ENCODE assay signal across 22 cellular contexts in the genomic region with DNA sequence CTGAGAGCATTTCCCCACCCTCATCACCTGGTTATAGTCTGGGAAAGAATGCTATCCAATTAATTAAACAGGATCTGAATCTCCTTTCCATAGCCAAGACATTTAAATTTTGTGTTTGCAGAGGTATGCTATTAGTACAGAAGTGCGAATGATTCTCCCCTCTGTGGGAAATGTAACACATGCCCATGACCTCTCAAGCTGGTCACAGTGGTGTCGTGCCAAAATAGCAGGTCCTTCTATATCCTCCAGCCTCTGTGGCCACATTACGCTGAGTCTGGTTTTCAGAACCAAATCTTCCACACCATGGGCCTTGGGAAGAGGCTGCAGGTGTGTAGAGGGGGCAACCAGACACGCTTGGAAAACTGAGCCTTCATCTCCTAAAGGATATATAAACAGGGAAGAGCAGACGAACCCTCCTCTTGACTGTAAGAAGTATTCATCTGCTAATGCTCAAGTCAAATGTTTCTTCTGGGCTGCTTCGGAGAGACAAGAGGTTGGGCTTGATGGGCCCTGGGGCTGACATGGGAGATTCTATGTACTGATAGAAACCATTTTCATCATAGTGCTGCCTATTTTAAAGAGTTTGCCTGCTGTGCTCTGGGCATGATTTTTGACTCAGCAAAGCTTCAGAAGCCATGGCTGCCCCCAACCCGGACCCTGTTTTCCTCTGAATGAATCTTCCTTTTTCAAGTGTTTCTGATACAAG.
"Had no signal": no experiment of that assay in that cellular context is flagged by ENCODE, and none has a peak within 500 bp of the region (broad histone marks: within the 10 kb centered on the region; RNA-seq: fewer than 3 reads in every experiment).

No MANE protein-coding gene starts in this region.

- FAIRE-seq: colon, endothelial cell of umbilical vein, frontal cortex, keratinocyte had no signal

- H3K4me1 ChIP-seq: esophagus muscularis mucosa, foreskin keratinocyte, gastroesophageal sphincter, heart left ventricle, left lung, lower lobe of right lung had no signal

- H3K4me3 ChIP-seq: coronary artery, dorsolateral prefrontal cortex, esophagus muscularis mucosa, gastroesophageal sphincter, heart left ventricle, hepatocyte, left lung, lower lobe of right lung, mucosa of descending colon had no signal

- H3K9me3 ChIP-seq: esophagus muscularis mucosa, gastroesophageal sphincter, heart left ventricle, left lung, lower lobe of right lung, mucosa of descending colon had no signal

- H3K4me2 ChIP-seq: hepatocyte had no signal

- DNase-seq: dermis blood vessel endothelial cell; dorsolateral prefrontal cortex; effector CD4-positive, alpha-beta T cell; effector memory CD4-positive, alpha-beta T cell; heart left ventricle; hypothalamus; immature natural killer cell; left cardiac atrium; left lung; left ventricle myocardium superior; lower lobe of right lung; mesenchymal stem cell; mucosa of descending colon had no signal

- ATAC-seq: foreskin keratinocyte, gastroesophageal sphincter, heart left ventricle, left cardiac atrium, left lung, left ventricle myocardium superior, lower lobe of right lung, mucosa of descending colon had no signal

- H3K79me2 ChIP-seq: hepatocyte had no signal

- H3K27me3 ChIP-seq: dorsolateral prefrontal cortex, esophagus muscularis mucosa, foreskin keratinocyte, gastroesophageal sphincter, heart left ventricle, hepatocyte, left lung had no signal

- H3K36me3 ChIP-seq: heart left ventricle, left lung, lower lobe of right lung had no signal

- H2AFZ ChIP-seq: hepatocyte had no signal

- H3K27ac ChIP-seq: coronary artery, dorsolateral prefrontal cortex, esophagus muscularis mucosa, foreskin keratinocyte, gastroesophageal sphincter, heart left ventricle, hepatocyte, left lung, lower lobe of right lung had no signal
